In genomic region chr3:119861681-119862080, GRCh38 we compare ENCODE assay signal across 28 cellular contexts.
"Had no signal": no experiment of that assay in that cellular context is flagged by ENCODE, and none has a peak within 500 bp of the region (broad histone marks: within the 10 kb centered on the region; RNA-seq: fewer than 3 reads in every experiment).

No MANE protein-coding gene starts in this region.

- H3K4me3 Mint-ChIP-seq: activated CD4-positive, alpha-beta memory T cell treated with anti-CD3 and anti-CD28 coated beads, Interleukin-2, amount 10 ng/mL, durations not matched to agents 7 days and 5 days; activated CD4-positive, alpha-beta T cell treated with anti-CD3 and anti-CD28 coated beads for 36 hours; activated CD4-positive, alpha-beta T cell treated with anti-CD3 and anti-CD28 coated beads, Interleukin-2, amount 10 ng/mL, durations not matched to agents 24 days and 14 days; activated naive CD4-positive, alpha-beta T cell treated with anti-CD3 and anti-CD28 coated beads, Interleukin-2, amount 10 ng/mL, durations not matched to agents 7 days and 5 days; activated T-cell treated with anti-CD3 and anti-CD28 coated beads, Interleukin-2, amount 50 U/mL, for 24 hours; activated T-cell treated with anti-CD3 and anti-CD28 coated beads, Interleukin-2, amount 50 U/mL, for 72 hours; T-helper 17 cell; T-helper 2 cell treated with Interferon-gamma antibody and Interleukin-4, amounts not matched to agents 5 μg/mL and 100 μg/mL, for 36 hours had no signal

- H3K27me3 Mint-ChIP-seq: activated CD4-positive, alpha-beta memory T cell treated with anti-CD3 and anti-CD28 coated beads, Interleukin-2, amount 10 ng/mL, durations not matched to agents 7 days and 5 days; activated CD4-positive, alpha-beta T cell treated with anti-CD3 and anti-CD28 coated beads for 36 hours; activated CD4-positive, alpha-beta T cell treated with anti-CD3 and anti-CD28 coated beads, Interleukin-2, amount 10 ng/mL, durations not matched to agents 24 days and 14 days; activated naive CD4-positive, alpha-beta T cell treated with anti-CD3 and anti-CD28 coated beads, Interleukin-2, amount 10 ng/mL, durations not matched to agents 7 days and 5 days; activated T-cell treated with anti-CD3 and anti-CD28 coated beads, Interleukin-2, amount 50 U/mL, for 24 hours; T-helper 17 cell had no signal

- DNase-seq: activated CD4-positive, alpha-beta memory T cell treated with anti-CD3 and anti-CD28 coated beads, Interleukin-2, amount 10 ng/mL, durations not matched to agents 7 days and 5 days; activated CD4-positive, alpha-beta T cell treated with anti-CD3 and anti-CD28 coated beads for 36 hours; activated CD4-positive, alpha-beta T cell treated with anti-CD3 and anti-CD28 coated beads, Interleukin-2, amount 10 ng/mL, durations not matched to agents 24 days and 14 days; activated CD4-positive, CD25-positive, alpha-beta regulatory T cell; activated CD4-positive, CD25-positive, alpha-beta regulatory T cell treated with anti-CD3 and anti-CD28 coated beads, Interleukin-2, amount 50 U/mL, for 72 hours; activated CD8-positive, alpha-beta memory T cell treated with anti-CD3 and anti-CD28 coated beads, Interleukin-2, amount 50 U/mL, for 48 hours; activated gamma-delta T cell; activated naive CD4-positive, alpha-beta T cell; activated naive CD4-positive, alpha-beta T cell treated with anti-CD3 and anti-CD28 coated beads, Interleukin-2, amount 10 ng/mL, durations not matched to agents 7 days and 5 days; activated T-cell treated with anti-CD3 and anti-CD28 coated beads for 4 hours; activated T-cell treated with anti-CD3 and anti-CD28 coated beads, Interleukin-2, amount 50 U/mL, for 24 hours; activated T-cell treated with anti-CD3 and anti-CD28 coated beads, Interleukin-2, amount 50 U/mL, for 72 hours; amygdala; aorta; body of pancreas; caudate nucleus; colonic mucosa; effector CD8-positive, alpha-beta T cell; esophagus squamous epithelium; foreskin fibroblast; head of caudate nucleus; T-helper 1 cell; T-helper 17 cell; T1000; WERI-Rb-1 had no signal

- H3K27ac ChIP-seq: body of pancreas, colonic mucosa, epithelial cell of prostate, esophagus squamous epithelium, WERI-Rb-1 had no signal

- H3K9me3 ChIP-seq: colonic mucosa, esophagus squamous epithelium had no signal

- H3K27ac Mint-ChIP-seq: activated CD4-positive, alpha-beta memory T cell treated with anti-CD3 and anti-CD28 coated beads, Interleukin-2, amount 10 ng/mL, durations not matched to agents 7 days and 5 days; activated CD4-positive, alpha-beta T cell treated with anti-CD3 and anti-CD28 coated beads for 36 hours; activated CD4-positive, alpha-beta T cell treated with anti-CD3 and anti-CD28 coated beads, Interleukin-2, amount 10 ng/mL, durations not matched to agents 24 days and 14 days; activated naive CD4-positive, alpha-beta T cell treated with anti-CD3 and anti-CD28 coated beads, Interleukin-2, amount 10 ng/mL, durations not matched to agents 7 days and 5 days; activated T-cell treated with anti-CD3 and anti-CD28 coated beads, Interleukin-2, amount 50 U/mL, for 24 hours; activated T-cell treated with anti-CD3 and anti-CD28 coated beads, Interleukin-2, amount 50 U/mL, for 72 hours; T-helper 17 cell; T-helper 2 cell treated with Interferon-gamma antibody and Interleukin-4, amounts not matched to agents 5 μg/mL and 100 μg/mL, for 36 hours had no signal

- H3K9me3 Mint-ChIP-seq: activated T-cell treated with anti-CD3 and anti-CD28 coated beads, Interleukin-2, amount 50 U/mL, for 72 hours had no signal

- H3K4me1 ChIP-seq: body of pancreas, colonic mucosa, esophagus squamous epithelium had no signal

- ATAC-seq: activated CD4-positive, alpha-beta T cell treated with anti-CD3 and anti-CD28 coated beads for 36 hours; activated naive CD4-positive, alpha-beta T cell treated with anti-CD3 and anti-CD28 coated beads, Interleukin-2, amount 50 U/mL, for 72 hours; activated T-cell treated with anti-CD3 and anti-CD28 coated beads, Interleukin-2, amount 50 U/mL, for 72 hours; body of pancreas; T-helper 17 cell had no signal

- H3K27me3 ChIP-seq: body of pancreas, colonic mucosa, esophagus squamous epithelium had no signal

- H3K4me3 ChIP-seq: body of pancreas, colonic mucosa, esophagus squamous epithelium had no signal
